ENCODE assay signal across 26 cellular contexts in genomic region chr7:1977876-1978441, GRCh38.
DNase-seq lines count a peak whose midpoint lies in the region; ATAC-seq, FAIRE-seq and TF ChIP-seq lines count a peak whose summit lies in the region.
"Had no signal": no experiment of that assay in that cellular context is flagged by ENCODE, and none has a peak within 500 bp of the region (broad histone marks: within the 10 kb centered on the region; RNA-seq: fewer than 3 reads in every experiment).

No MANE protein-coding gene starts in this region.

- BruUV-seq in K562 (replicated peaks; lab: Mats Ljungman, UMichigan), result no TSS peak
- no TSS peak for BruUV-seq in HepG2 (replicated peaks; lab: Mats Ljungman, UMichigan)

- intact Hi-C loops in K562 (cut with micrococcal nuclease), result no loop called here
- intact Hi-C loops in HepG2 (cut with micrococcal nuclease; ENCODE audit: unreplicated experiment), result no loop called here
- intact Hi-C loops in posterior vena cava (cut with DNase I), result no loop called here

- H3K4me1 Mint-ChIP-seq in activated CD4-positive, alpha-beta T cell treated with anti-CD3 and anti-CD28 coated beads, Interleukin-2, amount 10 ng/mL, durations not matched to agents 7 days and 5 days, result peaks cover 16% of the 10 kb centered on the region

- WGBS in K562 (ENCODE audit: insufficient coverage, low coverage, missing lambda C conversion rate), result 91% methylated on average over 9 of the region's 15 CpGs
- 98% methylated on average over 11 of the region's 15 CpGs for WGBS in HepG2 (ENCODE audit: low lambda C conversion rate)

- H3K4me2 ChIP-seq in K562 (ENCODE audit: insufficient read depth, low read length) (no peak overlapping the region), HepG2 (ENCODE audit: low read depth, low read length) (no peak overlapping the region)

- CTCF ChIA-PET in activated CD4-positive, alpha-beta T cell treated with anti-CD3 and anti-CD28 coated beads, Interleukin-2, amount 10 ng/mL, durations not matched to agents 7 days and 5 days (lab: Charles Lee), result interaction anchor here (1.1 kb wide), 1 partner anchor 463 kb away, joined by 4 read pairs; no protein-coding TSS in a partner anchor
- CTCF ChIA-PET in K562 (lab: Yijun Ruan, JAX; ENCODE audit: low intra/inter-chr PET ratio) (no interaction called here), HepG2 (lab: Yijun Ruan, JAX; ENCODE audit: low intra/inter-chr PET ratio, low total read pairs) (no interaction called here)

- H3K79me2 ChIP-seq in K562 (ENCODE audit: control insufficient read depth, insufficient read depth, low read length), result no peaks in the 10 kb centered on the region
- H3K79me2 ChIP-seq in HepG2 (ENCODE audit: insufficient read depth, low read length), result no peaks in the 10 kb centered on the region

- POLR2A ChIA-PET in activated CD4-positive, alpha-beta T cell treated with anti-CD3 and anti-CD28 coated beads, Interleukin-2, amount 10 ng/mL, durations not matched to agents 7 days and 5 days (lab: Charles Lee), result no interaction called here
- POLR2A ChIA-PET in K562 (lab: Yijun Ruan, JAX), result no interaction called here
- POLR2A ChIA-PET in HepG2 (lab: Yijun Ruan, JAX), result no interaction called here

- H4K20me1 ChIP-seq in K562 (replicated peaks; ENCODE audit: control insufficient read depth, insufficient read depth, low read length), result no peaks in the 10 kb centered on the region
- H4K20me1 ChIP-seq in HepG2 (ENCODE audit: insufficient read depth, low read length), result no peaks in the 10 kb centered on the region

- no peaks in the 10 kb centered on the region for H3K27me3 Mint-ChIP-seq in activated CD4-positive, alpha-beta T cell treated with anti-CD3 and anti-CD28 coated beads, Interleukin-2, amount 10 ng/mL, durations not matched to agents 7 days and 5 days

- ATAC-seq in K562, result no peak
- no peak for ATAC-seq in HepG2
- no peak for ATAC-seq in HG03378 (IDR thresholded peaks at IDR 0.05; ENCODE audit: unreplicated experiment)
- ATAC-seq: Panc1 had no signal

- TF ChIP-seq POLR2A in K562 (conservative IDR thresholded peaks at IDR 0.05), result no peak
- no peak for TF ChIP-seq POLR2A in HepG2 (IDR thresholded peaks at IDR 0.05; ENCODE audit: insufficient read depth in 1 of 2, low read depth in 2 of 2, low read length in 2 of 2)

- TF ChIP-seq RAD21 in K562 (CRISPR knock-in tag; conservative IDR thresholded peaks at IDR 0.05 in 1 of 2, IDR thresholded peaks at IDR 0.05 in 1 of 2) (no peak), HepG2 (CRISPR knock-in tag; IDR thresholded peaks at IDR 0.05) (no peak)

- H3K27ac ChIP-seq in K562 (ENCODE audit: extremely low read depth, low read depth, low read length), result no peak overlapping the region
- H3K27ac ChIP-seq in HepG2 (ENCODE audit: extremely low read length, insufficient read depth, low read length), result no peak overlapping the region
- H3K27ac ChIP-seq: 22Rv1, C4-2B had no signal

- TF ChIP-seq EP300 in K562 (IDR thresholded peaks at IDR 0.05; ENCODE audit: low read length) (no peak), HepG2 (IDR thresholded peaks at IDR 0.05; ENCODE audit: low read depth in 2 of 2, low read length in 2 of 2) (no peak), HepG2 (CRISPR knock-in tag; IDR thresholded peaks at IDR 0.05; ENCODE audit: borderline replicate concordance) (no peak)

- no peak overlapping the region for H2AFZ ChIP-seq in K562 (ENCODE audit: low read depth, low read length)
- H2AFZ ChIP-seq in HepG2 (ENCODE audit: low read length), result no peak overlapping the region

- H3K9me3 Mint-ChIP-seq in activated CD4-positive, alpha-beta T cell treated with anti-CD3 and anti-CD28 coated beads, Interleukin-2, amount 10 ng/mL, durations not matched to agents 7 days and 5 days, result no peaks in the 10 kb centered on the region
- H3K9me3 Mint-ChIP-seq: CD8-positive, alpha-beta memory T cell had no signal

- no peak overlapping the region for H3K9ac ChIP-seq in K562 (ENCODE audit: insufficient read depth in 1 of 2, low read depth in 2 of 2, low read length in 2 of 2)
- H3K9ac ChIP-seq in HepG2 (ENCODE audit: insufficient read depth, low read depth, low read length), result no peak overlapping the region

- no peaks in the 10 kb centered on the region for H3K9me3 ChIP-seq in K562 (replicated peaks; ENCODE audit: control insufficient read depth, insufficient read depth, low read depth, low read length)
- H3K9me3 ChIP-seq in HepG2 (ENCODE audit: low read length), result no peaks in the 10 kb centered on the region

- H3K4me3 ChIP-seq in K562, result no peak overlapping the region
- no peak overlapping the region for H3K4me3 ChIP-seq in HepG2 (replicated peaks in 1 of 3; ENCODE audit: insufficient read depth in 1 of 3, low read depth in 2 of 3, low read length in 3 of 3)

- H3K9me1 ChIP-seq in K562 (ENCODE audit: control insufficient read depth, insufficient read depth, low read length), result no peaks in the 10 kb centered on the region

- H3K36me3 Mint-ChIP-seq in activated CD4-positive, alpha-beta T cell treated with anti-CD3 and anti-CD28 coated beads, Interleukin-2, amount 10 ng/mL, durations not matched to agents 7 days and 5 days (ENCODE audit: low read depth), result peaks cover 8% of the 10 kb centered on the region

- no peak for DNase-seq in activated CD4-positive, alpha-beta T cell treated with anti-CD3 and anti-CD28 coated beads, Interleukin-2, amount 10 ng/mL, durations not matched to agents 7 days and 5 days
- no peak for DNase-seq in activated CD4-positive, alpha-beta T cell treated with anti-CD3 and anti-CD28 coated beads for 1 hour
- no peak for DNase-seq in K562 (ENCODE audit: extremely low read depth in 1 of 4, low spot score in 3 of 4)
- DNase-seq in HepG2 (ENCODE audit: low spot score), result no peak
- DNase-seq in posterior vena cava (ENCODE audit: low spot score), result peak; percentile 70
- no peak for DNase-seq in GM19240 (ENCODE audit: insufficient read length, low spot score)
- no peak for DNase-seq in kidney glomerular epithelial cell (lab: John Stamatoyannopoulos, UW)
- DNase-seq: AML-193; CD8-positive, alpha-beta memory T cell; GOT3; HCEC 1CT; IMR-90; NCI-H1105; NCI-H146; NCI-H2029; NCI-H226; NCI-H510A treated with DMSO at 0.1 percent for 48 hours; NCI-H774; NK-92 treated with Interleukin-12 subunit alpha and Interleukin-12 subunit beta, amount 100 ng/mL, for 24 hours had no signal

- H3K27me3 ChIP-seq in K562 (ENCODE audit: control insufficient read depth in 2 of 2, insufficient read depth in 2 of 2, low read length in 2 of 2) (no peaks in the 10 kb centered on the region), HepG2 (ENCODE audit: control insufficient read depth in 1 of 2, insufficient read depth in 2 of 2, low read length in 2 of 2) (no peaks in the 10 kb centered on the region)

- peaks cover 18% of the 10 kb centered on the region; the same call in 1 of the 3 replicates for H3K36me3 ChIP-seq in K562 (ENCODE audit: control insufficient read depth, insufficient read depth, low read length)
- H3K36me3 ChIP-seq in HepG2 (replicated peaks in 1 of 2; ENCODE audit: control insufficient read depth in 1 of 2, insufficient read depth in 2 of 2, low read length in 2 of 2), result peaks cover 2 to 22% of the 10 kb centered on the region in 2 experiments; a peak in 2 of 5 replicates

- H3K4me1 ChIP-seq in K562 (replicated peaks in 1 of 2; ENCODE audit: control insufficient read depth in 2 of 2, insufficient read depth in 2 of 2, low read length in 2 of 2) (peaks cover 0 to 37% of the 10 kb centered on the region in 2 experiments; a peak in 2 of 5 replicates), HepG2 (ENCODE audit: insufficient read depth, low read length) (no peaks in the 10 kb centered on the region)

- FAIRE-seq in K562 (lab: Jason Lieb, UNC) (no peak), HepG2 (lab: Jason Lieb, UNC) (no peak)
- FAIRE-seq: G401.6, GM12892, HTR-8/SVneo had no signal

- no peak overlapping the region for H3K4me3 Mint-ChIP-seq in activated CD4-positive, alpha-beta T cell treated with anti-CD3 and anti-CD28 coated beads, Interleukin-2, amount 10 ng/mL, durations not matched to agents 7 days and 5 days

- no peak for TF ChIP-seq CTCF in K562 (IDR thresholded peaks at IDR 0.05 in 2 of 3, conservative IDR thresholded peaks at IDR 0.05 in 1 of 3; ENCODE audit: insufficient read depth in 2 of 3, low read depth in 1 of 3, low read length in 3 of 3)
- no peak for TF ChIP-seq CTCF in HepG2 (CRISPR knock-in tag; IDR thresholded peaks at IDR 0.05)

- H3K27ac Mint-ChIP-seq in activated CD4-positive, alpha-beta T cell treated with anti-CD3 and anti-CD28 coated beads, Interleukin-2, amount 10 ng/mL, durations not matched to agents 7 days and 5 days, result peak overlapping the region; percentile 72

- in situ Hi-C loops in K562 (cut with MboI), result no loop called here
- in situ Hi-C loops in HepG2 (cut with HindIII; ENCODE audit: extremely low pct_ligation_motif_present, low pct_unique_long_range_greater_than_20kb), result no loop called here

TF ChIP-seq in K562, 482 proteins besides CTCF, POLR2A, EP300 and RAD21:
- TF ChIP-seq FOXJ3 (CRISPR knock-in tag; IDR thresholded peaks at IDR 0.05) (no peak), RBM22 (IDR thresholded peaks at IDR 0.05; ENCODE audit: low read depth, low read length, poor library complexity, severe bottlenecking) (peak; percentile 23), NONO (IDR thresholded peaks at IDR 0.05; ENCODE audit: low read depth in 2 of 2, low read length in 1 of 2) (no peak)

TF ChIP-seq in HepG2, 621 proteins besides CTCF, POLR2A, EP300 and RAD21:
- TF ChIP-seq MATR3 (CRISPR knock-in tag; IDR thresholded peaks at IDR 0.05) (no peak), ZSCAN25 (CRISPR knock-in tag; IDR thresholded peaks at IDR 0.05) (no peak), RBM22 (optimal IDR thresholded peaks at IDR 0.05; ENCODE audit: low read length) (peak; percentile 21)
- TF ChIP-seq, protein P1, sequence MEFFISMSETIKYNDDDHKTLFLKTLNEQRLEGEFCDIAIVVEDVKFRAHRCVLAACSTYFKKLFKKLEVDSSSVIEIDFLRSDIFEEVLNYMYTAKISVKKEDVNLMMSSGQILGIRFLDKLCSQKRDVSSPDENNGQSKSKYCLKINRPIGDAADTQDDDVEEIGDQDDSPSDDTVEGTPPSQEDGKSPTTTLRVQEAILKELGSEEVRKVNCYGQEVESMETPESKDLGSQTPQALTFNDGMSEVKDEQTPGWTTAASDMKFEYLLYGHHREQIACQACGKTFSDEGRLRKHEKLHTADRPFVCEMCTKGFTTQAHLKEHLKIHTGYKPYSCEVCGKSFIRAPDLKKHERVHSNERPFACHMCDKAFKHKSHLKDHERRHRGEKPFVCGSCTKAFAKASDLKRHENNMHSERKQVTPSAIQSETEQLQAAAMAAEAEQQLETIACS (CRISPR knock-in tag; IDR thresholded peaks at IDR 0.05), result no peak
